In genomic region chr4:143188325-143189088, GRCh38 we compare ENCODE assay signal across 10 cellular contexts. TPM values are rescaled to one million over a fixed set of nuclear protein-coding genes. Genes with fewer than 3 reads are reported as not detected.
DNase-seq lines count a peak whose midpoint lies in the region; ATAC-seq, FAIRE-seq and TF ChIP-seq lines count a peak whose summit lies in the region.
"Had no signal": no experiment of that assay in that cellular context is flagged by ENCODE, and none has a peak within 500 bp of the region (broad histone marks: within the 10 kb centered on the region; RNA-seq: fewer than 3 reads in every experiment).

No MANE protein-coding gene starts in this region.

- no peak for FAIRE-seq in HTR-8/SVneo (lab: Jason Lieb, UNC)

- H3K4me2 ChIP-seq in hepatocyte = peak overlapping the region; percentile 85

- H2AFZ ChIP-seq in hepatocyte = no peak overlapping the region

- peak overlapping the region; percentile 81 for H3K4me3 ChIP-seq in hepatocyte
- H3K4me3 ChIP-seq in stomach smooth muscle (ENCODE audit: low read length in 2 of 2) = peak overlapping the region; percentile 84 to 90

- H3K27ac Mint-ChIP-seq in activated CD8-positive, alpha-beta memory T cell treated with anti-CD3 and anti-CD28 coated beads, Interleukin-2, amount 10 ng/mL, durations not matched to agents 7 days and 5 days = peak overlapping the region; percentile 80
- peak overlapping the region; percentile 59 for H3K27ac Mint-ChIP-seq in activated CD4-positive, alpha-beta memory T cell treated with anti-CD3 and anti-CD28 coated beads, Interleukin-2, amount 10 ng/mL, durations not matched to agents 7 days and 5 days

- H3K27ac ChIP-seq in hepatocyte (no peak overlapping the region), stomach smooth muscle (ENCODE audit: low read length) (no peak overlapping the region)
- H3K27ac ChIP-seq: C4-2B had no signal

- H3K79me2 ChIP-seq in hepatocyte = peaks cover 79% of the 10 kb centered on the region

- ATAC-seq in activated CD8-positive, alpha-beta memory T cell treated with anti-CD3 and anti-CD28 coated beads, Interleukin-2, amount 10 ng/mL, durations not matched to agents 7 days and 5 days = no peak
- ATAC-seq in GM19023 (IDR thresholded peaks at IDR 0.05; ENCODE audit: unreplicated experiment) = no peak

- peaks cover 38% of the 10 kb centered on the region for H3K4me1 Mint-ChIP-seq in activated CD8-positive, alpha-beta memory T cell treated with anti-CD3 and anti-CD28 coated beads, Interleukin-2, amount 10 ng/mL, durations not matched to agents 7 days and 5 days
- H3K4me1 Mint-ChIP-seq in activated CD4-positive, alpha-beta memory T cell treated with anti-CD3 and anti-CD28 coated beads, Interleukin-2, amount 10 ng/mL, durations not matched to agents 7 days and 5 days = peaks cover 49% of the 10 kb centered on the region

- 60% methylated on average over 2 of the region's 2 CpGs for WGBS in hepatocyte (ENCODE audit: low lambda C conversion rate, missing lambda C conversion rate)

- H3K36me3 ChIP-seq in hepatocyte (replicated peaks; ENCODE audit: insufficient read depth, low read depth) (no peaks in the 10 kb centered on the region), stomach smooth muscle (ENCODE audit: control insufficient read depth in 2 of 2, insufficient read depth in 2 of 2, low read length in 2 of 2) (peaks cover 4 to 14% of the 10 kb centered on the region in 2 donors)

- H3K4me1 ChIP-seq in hepatocyte (ENCODE audit: insufficient read depth) (peaks cover 13% of the 10 kb centered on the region), stomach smooth muscle (ENCODE audit: control insufficient read depth, insufficient read depth, low read length) (peaks cover 8% of the 10 kb centered on the region)

- H3K27me3 Mint-ChIP-seq in activated CD8-positive, alpha-beta memory T cell treated with anti-CD3 and anti-CD28 coated beads, Interleukin-2, amount 10 ng/mL, durations not matched to agents 7 days and 5 days = no peaks in the 10 kb centered on the region
- no peaks in the 10 kb centered on the region for H3K27me3 Mint-ChIP-seq in activated CD4-positive, alpha-beta memory T cell treated with anti-CD3 and anti-CD28 coated beads, Interleukin-2, amount 10 ng/mL, durations not matched to agents 7 days and 5 days

- no peak for DNase-seq in activated CD8-positive, alpha-beta memory T cell treated with anti-CD3 and anti-CD28 coated beads, Interleukin-2, amount 10 ng/mL, durations not matched to agents 7 days and 5 days
- no peak for DNase-seq in activated CD8-positive, alpha-beta memory T cell treated with anti-CD3 and anti-CD28 coated beads, Interleukin-2, amount 50 U/mL, for 4 hours
- no peak for DNase-seq in activated CD4-positive, alpha-beta memory T cell treated with anti-CD3 and anti-CD28 coated beads, Interleukin-2, amount 10 ng/mL, durations not matched to agents 7 days and 5 days
- DNase-seq in hepatocyte (ENCODE audit: low spot score) (no peak), HTR-8/SVneo (ENCODE audit: insufficient read length, low spot score) (no peak)
- DNase-seq in stimulated activated CD4-positive, alpha-beta T cell treated with anti-CD3 and anti-CD28 coated beads, Interleukin-15, amount 100 ng/mL, for 24 hours = no peak
- DNase-seq: NCI-H1092 treated with DMSO at 0.1 percent for 48 hours had no signal

- peaks cover 57% of the 10 kb centered on the region for H3K36me3 Mint-ChIP-seq in activated CD8-positive, alpha-beta memory T cell treated with anti-CD3 and anti-CD28 coated beads, Interleukin-2, amount 10 ng/mL, durations not matched to agents 7 days and 5 days
- peaks cover 64% of the 10 kb centered on the region for H3K36me3 Mint-ChIP-seq in activated CD4-positive, alpha-beta memory T cell treated with anti-CD3 and anti-CD28 coated beads, Interleukin-2, amount 10 ng/mL, durations not matched to agents 7 days and 5 days (ENCODE audit: low read depth)

- no peaks in the 10 kb centered on the region for H3K27me3 ChIP-seq in hepatocyte
- H3K27me3 ChIP-seq in stomach smooth muscle (ENCODE audit: control insufficient read depth in 1 of 2, insufficient read depth in 2 of 2, low read length in 2 of 2) = no peaks in the 10 kb centered on the region

- H3K4me3 Mint-ChIP-seq in activated CD8-positive, alpha-beta memory T cell treated with anti-CD3 and anti-CD28 coated beads, Interleukin-2, amount 10 ng/mL, durations not matched to agents 7 days and 5 days = peak overlapping the region; percentile 86
- H3K4me3 Mint-ChIP-seq in activated CD4-positive, alpha-beta memory T cell treated with anti-CD3 and anti-CD28 coated beads, Interleukin-2, amount 10 ng/mL, durations not matched to agents 7 days and 5 days = peak overlapping the region; percentile 87

- CTCF ChIA-PET in activated CD8-positive, alpha-beta memory T cell treated with anti-CD3 and anti-CD28 coated beads, Interleukin-2, amount 10 ng/mL, durations not matched to agents 7 days and 5 days (lab: Charles Lee) = no interaction called here
- CTCF ChIA-PET in activated CD4-positive, alpha-beta memory T cell treated with anti-CD3 and anti-CD28 coated beads, Interleukin-2, amount 10 ng/mL, durations not matched to agents 7 days and 5 days (lab: Charles Lee) = interaction anchor here (1.6 kb wide), 1 partner anchor 12 kb away, joined by 4 read pairs; no protein-coding TSS in a partner anchor

- no peak for TF ChIP-seq CTCF in hepatocyte (IDR thresholded peaks at IDR 0.05; ENCODE audit: poor library complexity)

- H3K9me2 ChIP-seq in hepatocyte (replicated peaks; ENCODE audit: insufficient read depth) = no peaks in the 10 kb centered on the region

- H3K9ac ChIP-seq in stomach smooth muscle (ENCODE audit: low read length in 2 of 2) = no peak overlapping the region

- no peaks in the 10 kb centered on the region for H3K9me3 ChIP-seq in hepatocyte (ENCODE audit: low read depth)
- no peaks in the 10 kb centered on the region for H3K9me3 ChIP-seq in stomach smooth muscle (ENCODE audit: control insufficient read depth in 2 of 2, low read length in 2 of 2)

- POLR2A ChIA-PET in activated CD4-positive, alpha-beta memory T cell treated with anti-CD3 and anti-CD28 coated beads, Interleukin-2, amount 10 ng/mL, durations not matched to agents 7 days and 5 days (lab: Charles Lee) = interaction anchor here (1.1 kb wide), 1 partner anchor 326 kb away, joined by 5 read pairs; no protein-coding TSS in a partner anchor

- peaks cover 44% of the 10 kb centered on the region for H4K20me1 ChIP-seq in hepatocyte (ENCODE audit: insufficient read depth, poor library complexity, severe bottlenecking)

- no peaks in the 10 kb centered on the region for H3K9me3 Mint-ChIP-seq in activated CD8-positive, alpha-beta memory T cell treated with anti-CD3 and anti-CD28 coated beads, Interleukin-2, amount 10 ng/mL, durations not matched to agents 7 days and 5 days (ENCODE audit: low read depth)
- no peaks in the 10 kb centered on the region for H3K9me3 Mint-ChIP-seq in activated CD4-positive, alpha-beta memory T cell treated with anti-CD3 and anti-CD28 coated beads, Interleukin-2, amount 10 ng/mL, durations not matched to agents 7 days and 5 days

RNA-seq across cellular contexts. Expression of gene USP38, which starts 3.8 kb away (rescaled TPM):
- 10 to 100 TPM; 26.6 to 30.9 TPM for total RNA-seq in activated CD8-positive, alpha-beta memory T cell treated with anti-CD3 and anti-CD28 coated beads, Interleukin-2, amount 10 ng/mL, durations not matched to agents 7 days and 5 days
- total RNA-seq in activated CD4-positive, alpha-beta memory T cell treated with anti-CD3 and anti-CD28 coated beads, Interleukin-2, amount 10 ng/mL, durations not matched to agents 7 days and 5 days = 10 to 100 TPM; 25.9 to 27.9 TPM
- 30.3 and 34.4 TPM in 2 replicates for total RNA-seq in hepatocyte
- 7.7 and 9.1 TPM in 2 replicates for polyA plus RNA-seq in hepatocyte
